ENCODE assay signal across 25 cellular contexts in genomic region chr15:68697711-68698690, GRCh38.
"Had no signal": no experiment of that assay in that cellular context is flagged by ENCODE, and none has a peak within 500 bp of the region (broad histone marks: within the 10 kb centered on the region; RNA-seq: fewer than 3 reads in every experiment).

No MANE protein-coding gene starts in this region.

- H3K9me3 ChIP-seq: gastrocnemius medialis, lower lobe of right lung, spleen, thoracic aorta had no signal

- H3K4me3 Mint-ChIP-seq: activated CD4-positive, alpha-beta memory T cell treated with anti-CD3 and anti-CD28 coated beads, Interleukin-2, amount 10 ng/mL, durations not matched to agents 7 days and 5 days; activated CD4-positive, alpha-beta T cell treated with anti-CD3 and anti-CD28 coated beads, Interleukin-2, amount 10 ng/mL, durations not matched to agents 7 days and 5 days; activated T-cell treated with anti-CD3 and anti-CD28 coated beads, Interleukin-2, amount 50 U/mL, for 4 hours; activated T-helper 17 cell treated with anti-CD3 and anti-CD28 coated beads, Interleukin-2, amount 50 U/mL, for 72 hours; natural killer cell; T-helper 1 cell treated with Interleukin-12 subunit alpha and Interleukin-12 subunit beta and Interleukin-4 antibody, amounts not matched to agents 30 μg/mL and 1 μg/mL, for 36 hours; WTC11 had no signal

- DNase-seq: activated CD4-positive, alpha-beta memory T cell treated with anti-CD3 and anti-CD28 coated beads, Interleukin-2, amount 10 ng/mL, durations not matched to agents 7 days and 5 days; activated CD4-positive, alpha-beta T cell treated with anti-CD3 and anti-CD28 coated beads for 1 hour; activated CD4-positive, alpha-beta T cell treated with anti-CD3 and anti-CD28 coated beads, Interleukin-2, amount 10 ng/mL, durations not matched to agents 7 days and 5 days; activated T-cell treated with anti-CD3 and anti-CD28 coated beads, Interleukin-2, amount 50 U/mL, for 4 hours; anterior cingulate cortex; dermis blood vessel endothelial cell; effector CD8-positive, alpha-beta T cell; gastrocnemius medialis; hippocampal formation; kidney; left colon; lower lobe of right lung; mesendoderm; natural killer cell; stimulated activated CD4-positive, alpha-beta T cell treated with anti-CD3 and anti-CD28 coated beads, Interleukin-2, amount 100 ng/mL, for 48 hours; stimulated activated naive CD4-positive, alpha-beta T cell treated with Interleukin-2 at 50 U/mL for 16 hours; T1000; trophoblast cell had no signal

- H3K27ac ChIP-seq: gastrocnemius medialis, lower lobe of right lung, neural progenitor cell, spleen, thoracic aorta had no signal

- H3K9me3 Mint-ChIP-seq: activated CD4-positive, alpha-beta memory T cell treated with anti-CD3 and anti-CD28 coated beads, Interleukin-2, amount 10 ng/mL, durations not matched to agents 7 days and 5 days; activated CD4-positive, alpha-beta T cell treated with anti-CD3 and anti-CD28 coated beads, Interleukin-2, amount 10 ng/mL, durations not matched to agents 7 days and 5 days; activated naive CD4-positive, alpha-beta T cell treated with anti-CD3 and anti-CD28 coated beads, Interleukin-2, amount 50 U/mL, for 72 hours; activated T-cell treated with anti-CD3 and anti-CD28 coated beads, Interleukin-2, amount 50 U/mL, for 4 hours; activated T-helper 17 cell treated with anti-CD3 and anti-CD28 coated beads, Interleukin-2, amount 50 U/mL, for 72 hours; natural killer cell; neural progenitor cell; T-helper 1 cell treated with Interleukin-12 subunit alpha and Interleukin-12 subunit beta and Interleukin-4 antibody, amounts not matched to agents 30 μg/mL and 1 μg/mL, for 36 hours had no signal

- H3K27ac Mint-ChIP-seq: activated CD4-positive, alpha-beta memory T cell treated with anti-CD3 and anti-CD28 coated beads, Interleukin-2, amount 10 ng/mL, durations not matched to agents 7 days and 5 days; activated CD4-positive, alpha-beta T cell treated with anti-CD3 and anti-CD28 coated beads, Interleukin-2, amount 10 ng/mL, durations not matched to agents 7 days and 5 days; activated T-helper 17 cell treated with anti-CD3 and anti-CD28 coated beads, Interleukin-2, amount 50 U/mL, for 72 hours; natural killer cell; T-helper 1 cell treated with Interleukin-12 subunit alpha and Interleukin-12 subunit beta and Interleukin-4 antibody, amounts not matched to agents 30 μg/mL and 1 μg/mL, for 36 hours; WTC11 had no signal

- H3K27me3 ChIP-seq: gastrocnemius medialis, neural progenitor cell, spleen had no signal

- ATAC-seq: activated naive CD4-positive, alpha-beta T cell treated with anti-CD3 and anti-CD28 coated beads, Interleukin-2, amount 50 U/mL, for 72 hours; activated T-cell treated with anti-CD3 and anti-CD28 coated beads, Interleukin-2, amount 50 U/mL, for 4 hours; activated T-helper 17 cell treated with anti-CD3 and anti-CD28 coated beads, Interleukin-2, amount 50 U/mL, for 72 hours; gastrocnemius medialis; left colon; lower lobe of right lung; WTC11 had no signal

- H3K4me3 ChIP-seq: gastrocnemius medialis, lower lobe of right lung, neural progenitor cell, spleen, thoracic aorta had no signal

- H3K27me3 Mint-ChIP-seq: activated CD4-positive, alpha-beta T cell treated with anti-CD3 and anti-CD28 coated beads, Interleukin-2, amount 10 ng/mL, durations not matched to agents 7 days and 5 days had no signal

- H3K36me3 Mint-ChIP-seq: activated naive CD4-positive, alpha-beta T cell treated with anti-CD3 and anti-CD28 coated beads, Interleukin-2, amount 50 U/mL, for 72 hours; natural killer cell had no signal

- H3K36me3 ChIP-seq: gastrocnemius medialis, lower lobe of right lung, neural progenitor cell, spleen, thoracic aorta had no signal
